ENCODE assay signal across 22 cellular contexts in the genomic region with DNA sequence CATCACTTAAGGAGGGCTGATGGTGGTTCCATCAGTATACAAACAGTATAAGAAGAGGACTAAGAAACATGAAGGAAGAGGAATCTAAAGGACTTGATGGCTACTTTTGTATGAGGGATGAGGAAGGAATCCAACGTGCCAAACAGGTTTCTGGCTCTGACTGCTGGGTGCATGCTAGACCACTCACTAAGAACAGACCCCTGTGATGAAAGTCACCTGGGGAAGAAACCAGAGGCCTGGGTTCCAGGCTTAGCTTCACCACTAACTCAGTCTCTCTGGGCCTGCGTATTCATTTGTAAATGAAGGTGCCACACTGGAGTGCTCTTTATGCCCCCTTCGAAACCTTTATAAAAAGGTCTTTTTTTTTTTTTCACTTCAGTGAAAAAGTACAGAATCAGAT.
"Had no signal": no experiment of that assay in that cellular context is flagged by ENCODE, and none has a peak within 500 bp of the region (broad histone marks: within the 10 kb centered on the region; RNA-seq: fewer than 3 reads in every experiment).

No MANE protein-coding gene starts in this region.

- H3K27ac Mint-ChIP-seq: activated naive CD8-positive, alpha-beta T cell; T-cell; T-helper 2 cell treated with Interferon-gamma antibody and Interleukin-4, amounts not matched to agents 5 μg/mL and 100 μg/mL, for 36 hours had no signal

- H3K27me3 ChIP-seq: gastrocnemius medialis, spleen, suprapubic skin, tibial artery had no signal

- ATAC-seq: activated T-cell treated with anti-CD3 and anti-CD28 coated beads, Interleukin-2, amount 50 U/mL, for 4 hours; gastrocnemius medialis; naive thymus-derived CD8-positive, alpha-beta T cell; right cardiac atrium; T-cell had no signal

- H3K4me3 ChIP-seq: gastrocnemius medialis, spleen, suprapubic skin, tibial artery had no signal

- H3K4me1 ChIP-seq: suprapubic skin had no signal

- H3K4me3 Mint-ChIP-seq: activated naive CD8-positive, alpha-beta T cell; activated T-cell treated with anti-CD3 and anti-CD28 coated beads, Interleukin-2, amount 50 U/mL, for 4 hours; central memory CD8-positive, alpha-beta T cell; naive thymus-derived CD8-positive, alpha-beta T cell; T-cell; T-helper 2 cell treated with Interferon-gamma antibody and Interleukin-4, amounts not matched to agents 5 μg/mL and 100 μg/mL, for 36 hours had no signal

- H3K27ac ChIP-seq: gastrocnemius medialis, spleen, suprapubic skin, tibial artery had no signal

- H3K9me3 Mint-ChIP-seq: activated T-cell treated with anti-CD3 and anti-CD28 coated beads, Interleukin-2, amount 50 U/mL, for 4 hours; central memory CD8-positive, alpha-beta T cell; naive thymus-derived CD8-positive, alpha-beta T cell; T-cell; T-helper 2 cell treated with Interferon-gamma antibody and Interleukin-4, amounts not matched to agents 5 μg/mL and 100 μg/mL, for 36 hours had no signal

- H3K9me3 ChIP-seq: gastrocnemius medialis, spleen, suprapubic skin, tibial artery had no signal

- H3K27me3 Mint-ChIP-seq: activated naive CD8-positive, alpha-beta T cell; central memory CD8-positive, alpha-beta T cell; naive thymus-derived CD8-positive, alpha-beta T cell; T-cell had no signal

- DNase-seq: activated CD4-positive, alpha-beta T cell treated with anti-CD3 and anti-CD28 coated beads for 4 hours; activated CD4-positive, alpha-beta T cell treated with anti-CD3 and anti-CD28 coated beads, Interleukin-2, amount 50 U/mL, for 4 hours; activated CD4-positive, CD25-positive, alpha-beta regulatory T cell; activated CD8-positive, alpha-beta memory T cell treated with anti-CD3 and anti-CD28 coated beads for 24 hours; activated CD8-positive, alpha-beta memory T cell treated with anti-CD3 and anti-CD28 coated beads, Interleukin-2, amount 50 U/mL, for 48 hours; activated naive CD4-positive, alpha-beta T cell; activated T-cell treated with anti-CD3 and anti-CD28 coated beads, Interleukin-2, amount 50 U/mL, for 4 hours; anterior cingulate cortex; effector memory CD4-positive, alpha-beta T cell; gastrocnemius medialis; glutamatergic neuron; naive thymus-derived CD8-positive, alpha-beta T cell; posterior cingulate gyrus; right cardiac atrium; spleen; stimulated activated naive CD4-positive, alpha-beta T cell; T-cell; tibial artery had no signal
